Comparison of ENCODE assay signal across 9 cellular contexts in the genomic region with DNA sequence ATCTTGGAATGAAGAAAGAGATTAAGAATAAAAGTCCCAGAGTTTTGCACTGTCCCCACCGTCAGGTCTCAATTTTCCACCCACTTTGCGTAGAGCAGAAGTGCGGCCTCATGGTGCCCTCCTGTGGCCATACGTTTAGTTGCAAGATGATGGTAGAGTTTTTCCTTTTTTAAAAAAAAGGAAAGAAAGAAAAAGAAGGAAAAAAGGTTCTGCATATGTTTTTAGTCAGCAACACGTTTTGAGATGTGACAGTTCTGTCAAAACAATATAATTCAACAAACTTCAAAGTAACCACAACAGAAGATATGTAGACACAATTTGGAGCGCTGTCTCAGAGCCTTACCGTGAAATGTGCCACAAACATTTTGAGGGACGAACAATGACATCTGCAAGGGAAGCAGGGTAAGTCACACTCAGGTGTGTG. TPM values are rescaled to one million over a fixed set of nuclear protein-coding genes. Genes with fewer than 3 reads are reported as not detected.
DNase-seq lines count a peak whose midpoint lies in the region; ATAC-seq, FAIRE-seq and TF ChIP-seq lines count a peak whose summit lies in the region.
"Had no signal": no experiment of that assay in that cellular context is flagged by ENCODE, and none has a peak within 500 bp of the region (broad histone marks: within the 10 kb centered on the region; RNA-seq: fewer than 3 reads in every experiment).

No MANE protein-coding gene starts in this region.

- no peaks in the 10 kb centered on the region for H3K9me3 Mint-ChIP-seq in T-cell

- H3K79me2 ChIP-seq in hepatocyte, result no peaks in the 10 kb centered on the region

- no peaks in the 10 kb centered on the region for H3K27me3 Mint-ChIP-seq in T-cell

- in situ Hi-C loops in astrocyte of the cerebellum (cut with HindIII; ENCODE audit: low sequenced_read_pairs), result no loop called here

- 23% methylated on average over 8 of the region's 8 CpGs for WGBS in hepatocyte (ENCODE audit: low lambda C conversion rate, missing lambda C conversion rate)

- ATAC-seq in HG03432 (IDR thresholded peaks at IDR 0.05; ENCODE audit: unreplicated experiment) (peak; percentile 58), T-cell (replicated peaks in 1 of 4) (peak; percentile 57 to 73 (median 66)), HG03025 (IDR thresholded peaks at IDR 0.05; ENCODE audit: low FRiP score, unreplicated experiment) (no peak)

- peak; percentile 77 for FAIRE-seq in D721Med (lab: Jason Lieb, UNC)

- H2AFZ ChIP-seq in hepatocyte, result no peak overlapping the region

- no peaks in the 10 kb centered on the region for H3K36me3 ChIP-seq in hepatocyte (replicated peaks; ENCODE audit: insufficient read depth, low read depth)
- H3K36me3 ChIP-seq: SJSA1 had no signal

- H3K9me3 ChIP-seq in hepatocyte (ENCODE audit: low read depth), result no peaks in the 10 kb centered on the region
- H3K9me3 ChIP-seq: SJSA1 had no signal

- CTCF ChIA-PET in T-cell (lab: Charles Lee), result interaction anchor here (0.6 to 2.7 kb wide), 14 partner anchors 9 to 1210 kb away, joined by 3 to 23 read pairs (median 4); partner anchors contain the start of gene SHQ1 (in 1 of the 2)

- no peak overlapping the region for H3K27ac ChIP-seq in hepatocyte
- H3K27ac ChIP-seq: SJSA1 had no signal

- no peaks in the 10 kb centered on the region for H3K9me2 ChIP-seq in hepatocyte (replicated peaks; ENCODE audit: insufficient read depth)

- H4K20me1 ChIP-seq in hepatocyte (ENCODE audit: insufficient read depth, poor library complexity, severe bottlenecking), result no peaks in the 10 kb centered on the region

- H3K27ac Mint-ChIP-seq in T-cell, result peak overlapping the region; percentile 9 to 23

- H3K4me1 ChIP-seq in hepatocyte (ENCODE audit: insufficient read depth), result no peaks in the 10 kb centered on the region
- H3K4me1 ChIP-seq: SJSA1 had no signal

- peak overlapping the region in 2 of 3 donors; percentile 26 to 35 for H3K4me3 Mint-ChIP-seq in T-cell

- H3K4me1 Mint-ChIP-seq in T-cell, result peaks cover 7 to 9% (median 8%) of the 10 kb centered on the region in 3 donors

- POLR2A ChIA-PET in T-cell (lab: Charles Lee), result no interaction called here

- H3K4me3 ChIP-seq in astrocyte of the cerebellum (ENCODE audit: low read depth, low read length) (no peak overlapping the region), hepatocyte (no peak overlapping the region)
- H3K4me3 ChIP-seq: SJSA1 had no signal

- no peak overlapping the region for H3K4me2 ChIP-seq in hepatocyte

- H3K36me3 Mint-ChIP-seq in T-cell, result no peaks in the 10 kb centered on the region

- TF ChIP-seq CTCF in D721Med (IDR thresholded peaks at IDR 0.05; ENCODE audit: insufficient read depth, missing control alignments), result peak; percentile 91
- TF ChIP-seq CTCF in astrocyte of the cerebellum (IDR thresholded peaks at IDR 0.05; ENCODE audit: low read depth, low read length, missing control alignments), result peak; percentile 61
- TF ChIP-seq CTCF in hepatocyte (IDR thresholded peaks at IDR 0.05; ENCODE audit: poor library complexity), result peak; percentile 87

- DNase-seq in D721Med (ENCODE audit: insufficient read length, low spot score) (no peak), T-cell (peak in 27 of 34 experiments; percentile 7 to 55 (median 35)), astrocyte of the cerebellum (ENCODE audit: low read depth) (peak; percentile 8), hepatocyte (ENCODE audit: low spot score) (peak; percentile 60), NCI-H2029 (lab: John Stamatoyannopoulos, UW) (no peak)
- peak; percentile 58 for DNase-seq in stimulated activated CD4-positive, alpha-beta T cell treated with anti-CD3 and anti-CD28 coated beads, Interleukin-15, amount 100 ng/mL, for 24 hours

- no peaks in the 10 kb centered on the region for H3K27me3 ChIP-seq in hepatocyte
- H3K27me3 ChIP-seq: SJSA1 had no signal

RNA-seq across cellular contexts. Expression of gene EBLN2, which starts 24.6 kb away (rescaled TPM):
- total RNA-seq in T-cell (10 to 100 TPM in 2 of 5 donors, 1 to 10 TPM in 3; 6.6 to 12.8 (median 8.1) TPM), hepatocyte (5.5 and 9.3 TPM in 2 replicates)
- polyA plus RNA-seq in hepatocyte, result 5.8 and 6.1 TPM in 2 replicates

Comparison
In these comparisons a context has a peak if more than half of its experiments do, and no peak if none do; other contexts are left out.
1. DNase-seq: peak in T-cell (27 of 34), astrocyte of the cerebellum (single experiment), hepatocyte (single experiment) and stimulated activated CD4-positive, alpha-beta T cell treated with anti-CD3 and anti-CD28 coated beads, Interleukin-15, amount 100 ng/mL, for 24 hours (single experiment); none in D721Med (single experiment) and NCI-H2029 (single experiment).
2. Peak in every context shown above with its lines, with median percentiles within 50 percentile points of each other: CTCF ChIP-seq.